ENCODE assay signal across 15 cellular contexts in the genomic region with DNA sequence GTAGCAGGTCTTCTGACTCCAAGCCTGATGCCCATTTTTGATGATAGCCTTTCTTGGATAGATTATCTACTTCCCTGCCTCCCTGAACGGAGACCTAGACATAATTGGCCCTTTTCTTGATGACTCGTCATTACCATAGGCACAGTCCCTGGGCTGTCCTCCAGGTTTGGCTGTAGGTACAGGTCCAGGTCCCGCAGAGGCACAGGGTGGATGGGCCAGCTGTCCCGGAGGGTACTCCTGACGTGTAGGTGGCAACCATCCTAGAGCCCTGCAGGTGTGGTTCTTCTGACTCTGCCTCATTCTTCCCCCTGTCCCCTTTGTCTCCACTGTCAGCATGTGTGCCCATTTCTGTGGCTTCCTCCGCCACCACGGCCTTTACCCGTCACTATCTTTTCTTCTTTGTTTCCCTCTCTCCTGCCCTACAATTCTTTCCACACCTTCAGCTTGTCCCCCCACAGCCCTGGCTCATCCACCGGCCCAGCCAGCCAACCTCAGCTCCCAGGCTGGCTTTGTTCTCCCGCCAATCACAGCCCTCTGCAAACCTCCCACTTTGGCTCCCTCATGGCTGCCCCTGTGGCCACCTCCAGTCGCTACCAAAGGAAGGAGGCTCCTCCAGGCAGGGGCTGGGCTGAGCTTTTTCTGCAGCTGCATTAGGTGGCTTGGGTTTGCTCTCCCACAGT.
A peak's percentile ranks its signal among the peaks of the same experiment; 100 is the strongest.
DNase-seq lines count a peak whose midpoint lies in the region; ATAC-seq, FAIRE-seq and TF ChIP-seq lines count a peak whose summit lies in the region.
"Had no signal": no experiment of that assay in that cellular context is flagged by ENCODE, and none has a peak within 500 bp of the region (broad histone marks: within the 10 kb centered on the region; RNA-seq: fewer than 3 reads in every experiment).

No MANE protein-coding gene starts in this region.

- H3K79me1 ChIP-seq in H1 (ENCODE audit: low read depth, low read length) = no peaks in the 10 kb centered on the region

- H3K9ac ChIP-seq in NT2/D1 (ENCODE audit: insufficient read length, low read depth) (peak overlapping the region; percentile 67), H1 (replicated peaks in 1 of 4; ENCODE audit: extremely low read depth in 1 of 4, low read depth in 3 of 4, low read length in 3 of 4) (no peak overlapping the region)
- H3K9ac ChIP-seq: parathyroid adenoma had no signal

- no peak overlapping the region for H3K56ac ChIP-seq in H1 (replicated peaks; ENCODE audit: insufficient read length, low read depth, low read length)

- peaks cover 6% of the 10 kb centered on the region; the same call in 1 of the 2 replicates for H3K23me2 ChIP-seq in H1 (ENCODE audit: low read depth, low read length)

- TF ChIP-seq EP300 in H1 (IDR thresholded peaks at IDR 0.05; ENCODE audit: borderline replicate concordance in 1 of 2, low read depth in 2 of 2, low read length in 2 of 2) = no peak

- H3K79me2 ChIP-seq in H1 (ENCODE audit: control insufficient read depth in 1 of 2, insufficient read depth in 2 of 2, low read length in 2 of 2) = no peaks in the 10 kb centered on the region
- H3K79me2 ChIP-seq in osteoblast (ENCODE audit: insufficient read depth, low read length) = no peaks in the 10 kb centered on the region

- WGBS in H1 (ENCODE audit: extremely low coverage in 1 of 2, insufficient coverage in 1 of 2, insufficient read length in 1 of 2, insufficient replicate concordance in 2 of 2, low coverage in 1 of 2, low lambda C conversion rate in 2 of 2, missing lambda C conversion rate in 1 of 2), 2 experiments = 92% methylated on average over 11 of the region's 11 CpGs; no CpG with 5 or more reads in 1 of the 2 experiments

- no peak overlapping the region for H3K4me3 ChIP-seq in NT2/D1 (ENCODE audit: insufficient read length, low read depth)
- H3K4me3 ChIP-seq in H1 (ENCODE audit: extremely low read depth in 1 of 4, insufficient read depth in 2 of 4, low read depth in 3 of 4, low read length in 4 of 4) = no peak overlapping the region
- no peak overlapping the region for H3K4me3 ChIP-seq in osteoblast (ENCODE audit: insufficient read depth, low read length)
- H3K4me3 ChIP-seq: SJCRH30 had no signal

- CTCF ChIA-PET in H1 (lab: Charles Lee; ENCODE audit: partially characterized antibody) = interaction anchor here (0.7 to 2.0 kb wide), 7 partner anchors 11 to 314 kb away, joined by 3 to 5 read pairs (median 4); no protein-coding TSS in a partner anchor

- peak overlapping the region; percentile 84 for H2BK120ac ChIP-seq in H1 (replicated peaks; ENCODE audit: low read depth, low read length)

- peak overlapping the region; percentile 90; the same call in 1 of the 2 replicates for H2BK5ac ChIP-seq in H1 (ENCODE audit: low read depth, low read length)

- H4K91ac ChIP-seq in H1 (replicated peaks; ENCODE audit: insufficient read length, low read length) = peak overlapping the region; percentile 92

- peak overlapping the region; percentile 51; the same call in 1 of the 2 replicates for H3K18ac ChIP-seq in H1 (ENCODE audit: extremely low read depth, low read length)

- H3K23ac ChIP-seq in H1 (ENCODE audit: insufficient read length) = no peak overlapping the region

- H3K27me3 ChIP-seq in NT2/D1 (ENCODE audit: insufficient read depth, insufficient read length) = no peaks in the 10 kb centered on the region
- no peaks in the 10 kb centered on the region for H3K27me3 ChIP-seq in H1 (replicated peaks in 1 of 4; ENCODE audit: control insufficient read depth in 3 of 4, extremely low read depth in 1 of 4, insufficient read depth in 3 of 4, low read length in 3 of 4)
- no peaks in the 10 kb centered on the region for H3K27me3 ChIP-seq in osteoblast (ENCODE audit: insufficient read depth, low read length)
- H3K27me3 ChIP-seq: SJCRH30 had no signal

- no peak for TF ChIP-seq POLR2A in H1 (IDR thresholded peaks at IDR 0.05; ENCODE audit: control extremely low read depth in 1 of 2, low read depth in 2 of 2, low read length in 2 of 2)

- no peak overlapping the region; the same call in 1 of the 2 replicates for H2BK15ac ChIP-seq in H1 (ENCODE audit: low read length)

- H3K9me3 ChIP-seq in NT2/D1 (ENCODE audit: insufficient read depth, low read length) (no peaks in the 10 kb centered on the region), H1 (ENCODE audit: insufficient read depth in 2 of 2, low read depth in 1 of 2, low read length in 1 of 2) (no peaks in the 10 kb centered on the region), osteoblast (ENCODE audit: low read depth, low read length) (no peaks in the 10 kb centered on the region)
- H3K9me3 ChIP-seq: SJCRH30 had no signal

- TF ChIP-seq CTCF in H1 (IDR thresholded peaks at IDR 0.05; ENCODE audit: control extremely low read depth in 1 of 3, insufficient read depth in 1 of 3, low read depth in 1 of 3, low read length in 3 of 3) = no peak
- TF ChIP-seq CTCF in osteoblast (IDR thresholded peaks at IDR 0.05; ENCODE audit: extremely low read depth, low read depth, low read length) = no peak

- peak overlapping the region; percentile 7 for H4K5ac ChIP-seq in H1 (ENCODE audit: insufficient read length, low read depth, low read length)

- peak; percentile 39 for DNase-seq in COR-L47 (lab: John Stamatoyannopoulos, UW)
- no peak for DNase-seq in NT2/D1 (ENCODE audit: low read depth, low spot score)
- no peak for DNase-seq in H1 (ENCODE audit: low read depth in 1 of 2, low spot score in 2 of 2)
- DNase-seq in osteoblast (ENCODE audit: insufficient read length, low spot score, missing footprints) = peak; percentile 62
- DNase-seq in NCI-H1105 treated with DMSO at 0.1 percent for 48 hours (lab: John Stamatoyannopoulos, UW) = no peak
- no peak for DNase-seq in HK-2 (ENCODE audit: unreplicated experiment)
- DNase-seq: AML-193; DMS53; NCI-H1436 treated with DMSO at 0.1 percent for 48 hours; NCI-H82; SJCRH30; stimulated activated CD4-positive, alpha-beta T cell treated with anti-CD3 and anti-CD28 coated beads, Interleukin-2, amount 100 ng/mL, for 24 hours had no signal

- H3K27ac ChIP-seq in H1 (ENCODE audit: low read depth, low read length) = no peak overlapping the region
- peak overlapping the region; percentile 47 for H3K27ac ChIP-seq in osteoblast (ENCODE audit: low read depth, low read length)
- H3K27ac ChIP-seq: parathyroid adenoma, SJCRH30 had no signal

- no peak for TF ChIP-seq RAD21 in H1 (IDR thresholded peaks at IDR 0.05 in 1 of 2, conservative IDR thresholded peaks at IDR 0.05 in 1 of 2; ENCODE audit: low read depth in 2 of 2, low read length in 2 of 2)

- no peak for FAIRE-seq in H1 (lab: Jason Lieb, UNC)

- no peak overlapping the region for H3K14ac ChIP-seq in H1 (ENCODE audit: insufficient read length)

- H2AK5ac ChIP-seq in H1 (ENCODE audit: low read depth, low read length) = peak overlapping the region; percentile 26; the same call in 1 of the 2 replicates

- H2AFZ ChIP-seq in H1 (ENCODE audit: low read length) = no peak overlapping the region
- H2AFZ ChIP-seq in osteoblast (ENCODE audit: low read length) = no peak overlapping the region
- H2AFZ ChIP-seq: parathyroid adenoma had no signal

- H3K36me3 ChIP-seq in NT2/D1 (ENCODE audit: insufficient read depth, insufficient read length, low read length) = no peaks in the 10 kb centered on the region
- H3K36me3 ChIP-seq in H1 (ENCODE audit: control insufficient read depth in 2 of 4, insufficient read depth in 4 of 4, low read length in 3 of 4) = no peaks in the 10 kb centered on the region
- H3K36me3 ChIP-seq in osteoblast (ENCODE audit: insufficient read depth, low read length) = peaks cover 4% of the 10 kb centered on the region
- H3K36me3 ChIP-seq: SJCRH30 had no signal

- H3K4me1 ChIP-seq in NT2/D1 (ENCODE audit: insufficient read depth, insufficient read length) = peaks cover 19% of the 10 kb centered on the region
- H3K4me1 ChIP-seq in H1 (replicated peaks in 1 of 4; ENCODE audit: control insufficient read depth in 3 of 4, insufficient read depth in 4 of 4, low read length in 3 of 4) = peaks cover 0 to 24% (median 12%) of the 10 kb centered on the region in 4 experiments; a peak in 6 of 7 replicates
- H3K4me1 ChIP-seq in osteoblast (ENCODE audit: insufficient read depth, low read length) = peaks cover 54% of the 10 kb centered on the region
- H3K4me1 ChIP-seq: SJCRH30 had no signal

- H4K20me1 ChIP-seq in H1 (replicated peaks in 1 of 2; ENCODE audit: control insufficient read depth in 1 of 2, insufficient read depth in 2 of 2, low read length in 2 of 2) (no peaks in the 10 kb centered on the region), osteoblast (ENCODE audit: insufficient read depth, low read length) (no peaks in the 10 kb centered on the region)

- POLR2A ChIA-PET in H1 (lab: Charles Lee; ENCODE audit: partially characterized antibody) = interaction anchor here (1.5 kb wide), 1 partner anchor 10 kb away, joined by 3 read pairs; no protein-coding TSS in a partner anchor

- peak overlapping the region; percentile 85; the same call in 1 of the 2 replicates for H2BK12ac ChIP-seq in H1 (ENCODE audit: low read depth, low read length)

- peak overlapping the region; percentile 86; the same call in 1 of the 2 replicates for H2BK20ac ChIP-seq in H1 (ENCODE audit: low read length)

- no peak overlapping the region for H4K8ac ChIP-seq in H1 (ENCODE audit: extremely low read depth, insufficient read depth, low read length)

- no peak overlapping the region for H3K4me2 ChIP-seq in H1 (ENCODE audit: insufficient read depth in 1 of 2, low read depth in 2 of 2, low read length in 2 of 2)
- no peak overlapping the region for H3K4me2 ChIP-seq in osteoblast (ENCODE audit: insufficient read depth, low read length)

- H3K4ac ChIP-seq in H1 (replicated peaks; ENCODE audit: insufficient read length, low read depth, low read length) = peak overlapping the region; percentile 86

- ATAC-seq in HG02885 (IDR thresholded peaks at IDR 0.05; ENCODE audit: poor library complexity, unreplicated experiment) (no peak), GM21737 (IDR thresholded peaks at IDR 0.05; ENCODE audit: unreplicated experiment) (no peak)

TF ChIP-seq in H1, 55 proteins besides CTCF, POLR2A, EP300 and RAD21 (continues in another document):
- TF ChIP-seq CBX5 (IDR thresholded peaks at IDR 0.05; ENCODE audit: low read depth, low read length) (no peak), FOSL1 (IDR thresholded peaks at IDR 0.05; ENCODE audit: insufficient read depth, low read depth, low read length) (no peak), PHF8 (conservative IDR thresholded peaks at IDR 0.05; ENCODE audit: low read depth, low read length) (no peak), JUND (IDR thresholded peaks at IDR 0.05; ENCODE audit: low read length) (no peak), POLR2AphosphoS5 (IDR thresholded peaks at IDR 0.05; ENCODE audit: low read depth, low read length) (no peak), CREB1 (IDR thresholded peaks at IDR 0.05) (no peak), HDAC6 (IDR thresholded peaks at IDR 0.05; ENCODE audit: low read depth, low read length) (no peak), CHD2 (IDR thresholded peaks at IDR 0.05; ENCODE audit: low read length) (no peak), EGR1 (IDR thresholded peaks at IDR 0.05; ENCODE audit: borderline replicate concordance, low read depth, low read length) (no peak), KDM1A (IDR thresholded peaks at IDR 0.05; ENCODE audit: borderline replicate concordance, low read length) (no peak), SP1 (IDR thresholded peaks at IDR 0.05; ENCODE audit: low read depth, low read length) (no peak), TAF1 (IDR thresholded peaks at IDR 0.05; ENCODE audit: low read depth, low read length) (no peak)

Comparison
In these comparisons a context has a peak if more than half of its experiments do, and no peak if none do; other contexts are left out.
1. DNase-seq: peak in COR-L47 (single experiment) and osteoblast (single experiment); none in NT2/D1 (single experiment), H1 (0 of 2), NCI-H1105 treated with DMSO at 0.1 percent for 48 hours (single experiment) and HK-2 (single experiment).